ENCODE assay signal across 8 cellular contexts in the genomic region with DNA sequence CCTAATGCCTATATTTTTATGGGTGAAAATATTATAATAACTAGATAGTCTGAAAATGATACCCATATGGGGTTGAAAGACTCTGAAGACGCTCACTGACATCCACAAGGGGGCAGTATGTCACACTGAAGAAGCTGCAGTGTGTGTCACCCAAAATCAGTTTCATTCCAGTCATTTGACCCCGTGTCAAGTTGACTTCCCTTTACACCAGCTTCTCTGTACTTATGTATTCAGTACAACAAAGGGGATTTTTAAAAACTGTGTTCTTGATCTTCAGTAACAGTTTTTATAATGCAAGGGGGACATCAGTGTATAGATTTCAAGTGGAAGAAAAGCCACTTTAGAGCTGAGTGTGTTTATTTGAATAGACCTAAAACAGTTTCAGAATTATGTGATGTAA. TPM values are rescaled to one million over a fixed set of nuclear protein-coding genes. Genes with fewer than 3 reads are reported as not detected.
DNase-seq lines count a peak whose midpoint lies in the region; ATAC-seq and TF ChIP-seq lines count a peak whose summit lies in the region.

No MANE protein-coding gene starts in this region.

- TF ChIP-seq CTCF in left ventricle myocardium inferior (IDR thresholded peaks at IDR 0.05; ENCODE audit: borderline replicate concordance), result peak; percentile 73

- H3K36me3 ChIP-seq in left ventricle myocardium inferior, result no peaks in the 10 kb centered on the region

- H3K27me3 ChIP-seq in left ventricle myocardium inferior (ENCODE audit: low read depth), result peaks cover 33% of the 10 kb centered on the region

- no peak overlapping the region for H3K4me3 ChIP-seq in left ventricle myocardium inferior

- H3K4me1 ChIP-seq in left ventricle myocardium inferior, result no peaks in the 10 kb centered on the region

- DNase-seq in GM03348 (ENCODE audit: low spot score) (peak; percentile 78), RPMI7951 (ENCODE audit: low read depth) (peak; percentile 68), left ventricle myocardium inferior (no peak), smooth muscle cell of the brain vasculature (ENCODE audit: low read depth, low spot score) (peak; percentile 41), mesenteric fat pad (ENCODE audit: low spot score) (no peak)
- peak; percentile 56 for DNase-seq in activated naive CD4-positive, alpha-beta T cell treated with Interleukin-2 at 50 U/mL for 16 hours

- H3K9me3 ChIP-seq in left ventricle myocardium inferior (replicated peaks), result no peaks in the 10 kb centered on the region

- no peak overlapping the region for H3K27ac ChIP-seq in left ventricle myocardium inferior (replicated peaks)

- intact Hi-C loops in left ventricle myocardium inferior (cut with micrococcal nuclease), result no loop called here

- ATAC-seq in GM21390 (IDR thresholded peaks at IDR 0.05; ENCODE audit: unreplicated experiment), result peak; percentile 62
- ATAC-seq in HG03575 (IDR thresholded peaks at IDR 0.05; ENCODE audit: extremely low read depth, insufficient number of reproducible peaks, low FRiP score, unreplicated experiment), result peak; percentile 74

RNA-seq across cellular contexts. Expression of gene FAXC, which starts 19.3 kb away (rescaled TPM):
- total RNA-seq in RPMI7951 (2014; rRNA removed; shearing (Covaris generic)), result 1.8 and 4.3 TPM in 2 replicates
- 0.49 TPM for total RNA-seq in left ventricle myocardium inferior
- total RNA-seq in mesenteric fat pad, result not detected

Comparison
In these comparisons a context has a peak if more than half of its experiments do, and no peak if none do; other contexts are left out.
1. DNase-seq: peak in GM03348 (single experiment), RPMI7951 (single experiment), activated naive CD4-positive, alpha-beta T cell treated with Interleukin-2 at 50 U/mL for 16 hours (single experiment) and smooth muscle cell of the brain vasculature (single experiment); none in left ventricle myocardium inferior (single experiment) and mesenteric fat pad (single experiment).